Comparison of ENCODE assay signal across 13 cellular contexts in genomic region chr2:196208915-196209314, GRCh38. TPM values are rescaled to one million over a fixed set of nuclear protein-coding genes. Genes with fewer than 3 reads are reported as not detected.
DNase-seq lines count a peak whose midpoint lies in the region; TF ChIP-seq lines count a peak whose summit lies in the region.
"Had no signal": no experiment of that assay in that cellular context is flagged by ENCODE, and none has a peak within 500 bp of the region (broad histone marks: within the 10 kb centered on the region; RNA-seq: fewer than 3 reads in every experiment).

No MANE protein-coding gene starts in this region.

- WGBS in endodermal cell (ENCODE audit: insufficient coverage in 1 of 2, insufficient read length in 1 of 2), 2 experiments, result 75% methylated on average over 1 of the region's 1 CpG; no CpG with 5 or more reads in 1 of the 2 experiments

- peaks cover 6% of the 10 kb centered on the region for H3K36me3 Mint-ChIP-seq in T-helper 2 cell treated with Interferon-gamma antibody and Interleukin-4, amounts not matched to agents 5 μg/mL and 100 μg/mL, for 36 hours (ENCODE audit: low read depth)
- H3K36me3 Mint-ChIP-seq in endodermal cell (ENCODE audit: low read depth) (peaks cover 20% of the 10 kb centered on the region), chondrocyte (ENCODE audit: low read depth) (peaks cover 14% of the 10 kb centered on the region)

- H3K27me3 Mint-ChIP-seq in T-helper 2 cell treated with Interferon-gamma antibody and Interleukin-4, amounts not matched to agents 5 μg/mL and 100 μg/mL, for 36 hours (ENCODE audit: low read depth), result no peaks in the 10 kb centered on the region
- no peaks in the 10 kb centered on the region for H3K27me3 Mint-ChIP-seq in endodermal cell (ENCODE audit: insufficient read depth)
- no peaks in the 10 kb centered on the region for H3K27me3 Mint-ChIP-seq in chondrocyte (ENCODE audit: low read depth)
- H3K27me3 Mint-ChIP-seq: activated naive CD4-positive, alpha-beta T cell treated with anti-CD3 and anti-CD28 coated beads, Interleukin-2, amount 10 ng/mL, durations not matched to agents 7 days and 5 days had no signal

- peak overlapping the region; percentile 42 for H3K27ac Mint-ChIP-seq in T-helper 2 cell treated with Interferon-gamma antibody and Interleukin-4, amounts not matched to agents 5 μg/mL and 100 μg/mL, for 36 hours
- H3K27ac Mint-ChIP-seq in endodermal cell (peak overlapping the region; percentile 38), chondrocyte (ENCODE audit: unreplicated experiment) (no peak overlapping the region)
- H3K27ac Mint-ChIP-seq: mesothelial cell of epicardium had no signal

- H3K9ac ChIP-seq in endodermal cell (ENCODE audit: extremely low read depth, low read length, poor library complexity, severe bottlenecking), result no peak overlapping the region

- H3K4me3 Mint-ChIP-seq in T-helper 2 cell treated with Interferon-gamma antibody and Interleukin-4, amounts not matched to agents 5 μg/mL and 100 μg/mL, for 36 hours, result no peak overlapping the region
- H3K4me3 Mint-ChIP-seq in endodermal cell (no peak overlapping the region), chondrocyte (ENCODE audit: unreplicated experiment) (no peak overlapping the region)
- H3K4me3 Mint-ChIP-seq: activated naive CD4-positive, alpha-beta T cell treated with anti-CD3 and anti-CD28 coated beads, Interleukin-2, amount 10 ng/mL, durations not matched to agents 7 days and 5 days; H9; mesothelial cell of epicardium had no signal

- 0 out of 2 replicates have a peak, but pooled peaks have one; percentile 2 for TF ChIP-seq CTCF in HEK293 (tag by site-specific recombination; IDR thresholded peaks at IDR 0.05)
- TF ChIP-seq CTCF in endodermal cell (conservative IDR thresholded peaks at IDR 0.05), result no peak
- no peak for TF ChIP-seq CTCF in chondrocyte (IDR thresholded peaks at IDR 0.05)

- peaks cover 51% of the 10 kb centered on the region for H3K4me1 Mint-ChIP-seq in T-helper 2 cell treated with Interferon-gamma antibody and Interleukin-4, amounts not matched to agents 5 μg/mL and 100 μg/mL, for 36 hours (ENCODE audit: low read depth)
- H3K4me1 Mint-ChIP-seq in endodermal cell (peaks cover 4% of the 10 kb centered on the region), chondrocyte (ENCODE audit: low read depth) (peaks cover 38% of the 10 kb centered on the region)

- H3K4me1 ChIP-seq in HEK293 (ENCODE audit: control insufficient read depth, insufficient read depth, low read length), result no peaks in the 10 kb centered on the region
- H3K4me1 ChIP-seq in endodermal cell (ENCODE audit: control insufficient read depth, insufficient read depth, low read length), result no peaks in the 10 kb centered on the region

- H3K27ac ChIP-seq in HEK293 (ENCODE audit: extremely low read depth, low read depth, low read length), result no peak overlapping the region
- no peak overlapping the region for H3K27ac ChIP-seq in endodermal cell (ENCODE audit: low read depth, low read length)
- H3K27ac ChIP-seq: tibial artery had no signal

- POLR2A ChIA-PET in HEK293 (lab: Yijun Ruan, JAX), result no interaction called here

- no peak for DNase-seq in T-helper 2 cell treated with Interferon-gamma antibody and Interleukin-4, amounts not matched to agents 5 μg/mL and 100 μg/mL, for 36 hours (ENCODE audit: low spot score)
- no peak for DNase-seq in T-helper 2 cell
- no peak for DNase-seq in endodermal cell
- peak; percentile 14 for DNase-seq in renal cortical epithelial cell (ENCODE audit: low read depth)
- DNase-seq in NCI-H510A treated with DMSO at 0.1 percent for 48 hours (lab: John Stamatoyannopoulos, UW), result no peak
- DNase-seq in activated CD4-positive, CD25-positive, alpha-beta regulatory T cell (lab: John Stamatoyannopoulos, UW), result no peak
- DNase-seq in chondrocyte (ENCODE audit: low spot score), result no peak
- DNase-seq: activated naive CD4-positive, alpha-beta T cell treated with anti-CD3 and anti-CD28 coated beads, Interleukin-2, amount 10 ng/mL, durations not matched to agents 7 days and 5 days; H9; stimulated activated CD4-positive, alpha-beta T cell treated with anti-CD3 and anti-CD28 coated beads, Interleukin-15, amount 100 ng/mL, for 24 hours; tibial artery had no signal

- no peaks in the 10 kb centered on the region for H3K9me3 ChIP-seq in HEK293 (ENCODE audit: control insufficient read depth, insufficient read depth, low read depth, low read length)
- H3K9me3 ChIP-seq in endodermal cell (ENCODE audit: control insufficient read depth, low read length), result no peaks in the 10 kb centered on the region
- H3K9me3 ChIP-seq: tibial artery had no signal

- CTCF ChIA-PET in HEK293 (lab: Yijun Ruan, JAX), result no interaction called here

- H3K36me3 ChIP-seq in HEK293 (ENCODE audit: control insufficient read depth in 2 of 2, insufficient read depth in 1 of 2, low read length in 2 of 2) (no peaks in the 10 kb centered on the region), endodermal cell (ENCODE audit: control insufficient read depth, insufficient read depth, low read length) (no peaks in the 10 kb centered on the region)
- H3K36me3 ChIP-seq: tibial artery had no signal

- H3K9me3 Mint-ChIP-seq in T-helper 2 cell treated with Interferon-gamma antibody and Interleukin-4, amounts not matched to agents 5 μg/mL and 100 μg/mL, for 36 hours, result peaks cover 4% of the 10 kb centered on the region
- peaks cover 2% of the 10 kb centered on the region for H3K9me3 Mint-ChIP-seq in endodermal cell
- H3K9me3 Mint-ChIP-seq in chondrocyte (ENCODE audit: low read depth), result peaks cover 5% of the 10 kb centered on the region

- no peak overlapping the region for H3K4me3 ChIP-seq in HEK293 (ENCODE audit: low read depth, low read length)
- no peak overlapping the region for H3K4me3 ChIP-seq in endodermal cell (ENCODE audit: low read length)
- H3K4me3 ChIP-seq: tibial artery had no signal

- no peaks in the 10 kb centered on the region for H3K27me3 ChIP-seq in endodermal cell (ENCODE audit: control insufficient read depth, insufficient read depth, low read length, poor library complexity, severe bottlenecking)
- H3K27me3 ChIP-seq: tibial artery had no signal

TF ChIP-seq in HEK293, 187 proteins besides CTCF, POLR2A, EP300 and RAD21 (continues in another document):
- TF ChIP-seq REST (tag by site-specific recombination; IDR thresholded peaks at IDR 0.05) (no peak), ZNF513 (tag by site-specific recombination; IDR thresholded peaks at IDR 0.05) (no peak), ZNF514 (tag by site-specific recombination; IDR thresholded peaks at IDR 0.05) (no peak), ZNF214 (tag by site-specific recombination; IDR thresholded peaks at IDR 0.05; ENCODE audit: borderline replicate concordance) (no peak), ZNF266 (tag by site-specific recombination; IDR thresholded peaks at IDR 0.05; ENCODE audit: low read depth) (no peak), SP7 (tag by site-specific recombination; IDR thresholded peaks at IDR 0.05) (no peak), ZNF350 (tag by site-specific recombination; IDR thresholded peaks at IDR 0.05) (no peak)

RNA-seq across cellular contexts. Expression of gene STK17B, which starts 37.5 kb away (rescaled TPM):
- total RNA-seq in endodermal cell (10 to 100 TPM in 1 of 2 donors, 1 to 10 TPM in 1; 6.2 to 10.8 TPM), renal cortical epithelial cell (21.5 and 32.8 TPM in 2 replicates), chondrocyte (35.4 to 50.2 TPM (median 37.2 TPM) in 3 replicates)
- 7.8 TPM for polyA plus RNA-seq in endodermal cell (2013, experiment 1 of 2)
- 9.2 TPM for polyA plus RNA-seq in endodermal cell (2013, experiment 2 of 2)
